Comparison of ENCODE assay signal across 1 cellular context in the genomic region with DNA sequence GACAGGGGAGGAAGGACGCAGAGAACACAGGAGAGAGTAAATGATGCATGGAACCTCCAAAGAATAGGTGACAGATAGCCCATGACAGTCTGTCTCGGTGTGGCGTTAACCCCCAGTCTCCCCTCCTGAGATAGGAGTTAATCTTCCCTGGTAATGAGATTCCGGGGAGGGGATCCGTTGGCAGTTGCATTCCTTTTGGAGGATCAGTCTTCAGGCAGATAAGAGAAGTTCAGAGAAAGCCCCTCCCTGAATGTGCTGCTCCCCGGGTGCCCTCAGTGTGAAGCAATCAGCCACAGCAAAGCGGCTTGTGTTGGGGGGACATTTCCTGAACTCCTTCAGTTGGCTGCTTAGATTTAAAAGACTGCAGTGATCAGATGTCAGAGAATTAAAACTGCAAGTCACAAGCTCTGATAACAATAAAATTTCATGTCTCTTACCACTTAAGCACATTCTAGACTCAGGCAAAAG.
TF ChIP-seq lines count a peak whose summit lies in the region.

No MANE protein-coding gene starts in this region.

TF ChIP-seq in HEK293, 187 proteins besides CTCF, POLR2A, EP300 and RAD21 (continued from another document):
- TF ChIP-seq, protein P1, sequence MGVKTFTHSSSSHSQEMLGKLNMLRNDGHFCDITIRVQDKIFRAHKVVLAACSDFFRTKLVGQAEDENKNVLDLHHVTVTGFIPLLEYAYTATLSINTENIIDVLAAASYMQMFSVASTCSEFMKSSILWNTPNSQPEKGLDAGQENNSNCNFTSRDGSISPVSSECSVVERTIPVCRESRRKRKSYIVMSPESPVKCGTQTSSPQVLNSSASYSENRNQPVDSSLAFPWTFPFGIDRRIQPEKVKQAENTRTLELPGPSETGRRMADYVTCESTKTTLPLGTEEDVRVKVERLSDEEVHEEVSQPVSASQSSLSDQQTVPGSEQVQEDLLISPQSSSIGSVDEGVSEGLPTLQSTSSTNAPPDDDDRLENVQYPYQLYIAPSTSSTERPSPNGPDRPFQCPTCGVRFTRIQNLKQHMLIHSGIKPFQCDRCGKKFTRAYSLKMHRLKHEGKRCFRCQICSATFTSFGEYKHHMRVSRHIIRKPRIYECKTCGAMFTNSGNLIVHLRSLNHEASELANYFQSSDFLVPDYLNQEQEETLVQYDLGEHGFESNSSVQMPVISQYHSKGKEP (tag by site-specific recombination; IDR thresholded peaks at IDR 0.05), result no peak
- TF ChIP-seq ZNF175 (tag by site-specific recombination; IDR thresholded peaks at IDR 0.05) (no peak), ZFHX2 (tag by site-specific recombination; conservative IDR thresholded peaks at IDR 0.05) (no peak), ZNF138 (tag by site-specific recombination; IDR thresholded peaks at IDR 0.05; ENCODE audit: borderline replicate concordance) (no peak), HOXA7 (CRISPR knock-in tag; IDR thresholded peaks at IDR 0.05; ENCODE audit: borderline replicate concordance) (no peak)
- TF ChIP-seq, protein P2, sequence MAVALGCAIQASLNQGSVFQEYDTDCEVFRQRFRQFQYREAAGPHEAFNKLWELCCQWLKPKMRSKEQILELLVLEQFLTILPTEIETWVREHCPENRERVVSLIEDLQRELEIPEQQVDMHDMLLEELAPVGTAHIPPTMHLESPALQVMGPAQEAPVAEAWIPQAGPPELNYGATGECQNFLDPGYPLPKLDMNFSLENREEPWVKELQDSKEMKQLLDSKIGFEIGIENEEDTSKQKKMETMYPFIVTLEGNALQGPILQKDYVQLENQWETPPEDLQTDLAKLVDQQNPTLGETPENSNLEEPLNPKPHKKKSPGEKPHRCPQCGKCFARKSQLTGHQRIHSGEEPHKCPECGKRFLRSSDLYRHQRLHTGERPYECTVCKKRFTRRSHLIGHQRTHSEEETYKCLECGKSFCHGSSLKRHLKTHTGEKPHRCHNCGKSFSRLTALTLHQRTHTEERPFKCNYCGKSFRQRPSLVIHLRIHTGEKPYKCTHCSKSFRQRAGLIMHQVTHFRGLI (tag by site-specific recombination; IDR thresholded peaks at IDR 0.05), result no peak
